Comparison of ENCODE assay signal across 35 cellular contexts in genomic region chr10:18886102-18886501, GRCh38.
DNase-seq lines count a peak whose midpoint lies in the region; ATAC-seq, FAIRE-seq and TF ChIP-seq lines count a peak whose summit lies in the region.
"Had no signal": no experiment of that assay in that cellular context is flagged by ENCODE, and none has a peak within 500 bp of the region (broad histone marks: within the 10 kb centered on the region; RNA-seq: fewer than 3 reads in every experiment).

No MANE protein-coding gene starts in this region.

- peaks cover 0 to 5% of the 10 kb centered on the region in 2 donors for H3K4me1 ChIP-seq in adrenal gland (replicated peaks in 1 of 2)
- H3K4me1 ChIP-seq: A549, esophagus muscularis mucosa, gastrocnemius medialis, prostate gland, sigmoid colon, SJCRH30, uterus had no signal

- CTCF ChIA-PET in AG04450 (lab: Charles Lee): interaction anchor here (0.5 kb wide), 1 partner anchor 503 kb away, joined by 5 read pairs; no protein-coding TSS in a partner anchor

- H3K27ac ChIP-seq in AG04450 (ENCODE audit: low read depth, low read length) (no peak overlapping the region), adrenal gland (no peak overlapping the region)
- H3K27ac ChIP-seq: A549, esophagus muscularis mucosa, gastrocnemius medialis, prostate gland, sigmoid colon, SJCRH30, thoracic aorta, uterus had no signal

- TF ChIP-seq POLR2A in adrenal gland (IDR thresholded peaks at IDR 0.05) (no peak), GM12891 (IDR thresholded peaks at IDR 0.05; ENCODE audit: low read depth, low read length) (no peak)

- H3K9me3 ChIP-seq in AG04450 (ENCODE audit: control insufficient read depth, insufficient read depth, low read length): no peaks in the 10 kb centered on the region
- no peaks in the 10 kb centered on the region for H3K9me3 ChIP-seq in adrenal gland (replicated peaks in 1 of 3)
- no peaks in the 10 kb centered on the region for H3K9me3 ChIP-seq in MG63
- H3K9me3 ChIP-seq: A549, esophagus muscularis mucosa, gastrocnemius medialis, prostate gland, sigmoid colon, SJCRH30, thoracic aorta had no signal

- WGBS in adrenal gland, 4 donors: 21 to 31% (median 26%) methylated on average over 7 of the region's 7 CpGs

- ATAC-seq in HG03457 (IDR thresholded peaks at IDR 0.05; ENCODE audit: unreplicated experiment): no peak
- ATAC-seq: A549; activated CD4-positive, CD25-positive, alpha-beta regulatory T cell treated with anti-CD3 and anti-CD28 coated beads, Interleukin-2, amount 50 U/mL, for 24 hours; gastrocnemius medialis; GM23338; left colon; Panc1 had no signal

- TF ChIP-seq CTCF in AG04450 (IDR thresholded peaks at IDR 0.05; ENCODE audit: low read depth, low read length): no peak
- no peak for TF ChIP-seq CTCF in adrenal gland (IDR thresholded peaks at IDR 0.05)
- no peak for TF ChIP-seq CTCF in kidney epithelial cell (IDR thresholded peaks at IDR 0.05; ENCODE audit: insufficient read depth, low read length, poor library complexity, severe bottlenecking)

- H3K27me3 ChIP-seq in AG04450 (ENCODE audit: control insufficient read depth, insufficient read depth, low read length) (no peaks in the 10 kb centered on the region), adrenal gland (no peaks in the 10 kb centered on the region), kidney epithelial cell (ENCODE audit: control insufficient read depth, insufficient read depth, low read length) (no peaks in the 10 kb centered on the region), MG63 (no peaks in the 10 kb centered on the region)
- H3K27me3 ChIP-seq: esophagus muscularis mucosa, gastrocnemius medialis, sigmoid colon, SJCRH30, uterus had no signal

- POLR2A ChIA-PET in AG04450 (lab: Yijun Ruan, JAX): no interaction called here

- no peaks in the 10 kb centered on the region for H3K36me3 ChIP-seq in adrenal gland (replicated peaks in 1 of 2)
- no peaks in the 10 kb centered on the region for H3K36me3 ChIP-seq in kidney epithelial cell (ENCODE audit: control insufficient read depth, insufficient read depth, low read length)
- H3K36me3 ChIP-seq in MG63: no peaks in the 10 kb centered on the region
- H3K36me3 ChIP-seq: esophagus muscularis mucosa, gastrocnemius medialis, prostate gland, sigmoid colon, SJCRH30, thoracic aorta, uterus had no signal

- DNase-seq in AG04450 (ENCODE audit: low read depth, low spot score) (peak; percentile 7), LoVo (ENCODE audit: low spot score) (peak; percentile 18), adrenal gland (peak in 4 of 7 donors; percentile 10 to 20 (median 16)), kidney epithelial cell (ENCODE audit: low read depth) (peak; percentile 1), MG63 (no peak), GM12891 (ENCODE audit: insufficient read length, low spot score) (no peak)
- DNase-seq in stimulated activated CD4-positive, alpha-beta T cell treated with anti-CD3 and anti-CD28 coated beads, Interleukin-12 subunit alpha, Interleukin-12 subunit beta, amount 100 ng/mL, for 4 hours: no peak
- DNase-seq: activated CD4-positive, alpha-beta T cell treated with anti-CD3 and anti-CD28 coated beads, Interleukin-2, amount 50 U/mL, for 48 hours; activated CD8-positive, alpha-beta memory T cell treated with anti-CD3 and anti-CD28 coated beads, Interleukin-2, amount 50 U/mL, for 4 hours; activated naive CD4-positive, alpha-beta T cell treated with anti-CD3 and anti-CD28 coated beads, Interleukin-2, amount 50 U/mL, for 16 hours; anterior cingulate cortex; central memory CD4-positive, alpha-beta T cell; DMS153; endodermal cell; gastrocnemius medialis; hippocampal formation; KBM-7; left colon; MV-4-11; NCI-H146; NCI-H524; NK-92 treated with Interleukin-12 subunit alpha and Interleukin-12 subunit beta, amount 100 ng/mL, for 24 hours; nucleus accumbens; sigmoid colon; SJCRH30; uterus had no signal

- H3K4me3 ChIP-seq in AG04450 (ENCODE audit: low read depth, low read length) (no peak overlapping the region), adrenal gland (no peak overlapping the region), kidney epithelial cell (ENCODE audit: low read depth, low read length) (no peak overlapping the region), MG63 (no peak overlapping the region)
- H3K4me3 ChIP-seq: A549, esophagus muscularis mucosa, gastrocnemius medialis, GM23338, prostate gland, sigmoid colon, SJCRH30, thoracic aorta, uterus had no signal

- no peak for FAIRE-seq in GM12891 (lab: Jason Lieb, UNC)
- FAIRE-seq: A549, TTC549 had no signal

- intact Hi-C loops in adrenal gland (cut with DNase I): no loop called here

TF ChIP-seq in GM12891, 5 proteins besides CTCF, POLR2A, EP300 and RAD21:
- TF ChIP-seq POU2F2 (IDR thresholded peaks at IDR 0.05; ENCODE audit: low read depth, low read length): no peak
- no peak for TF ChIP-seq TAF1 (IDR thresholded peaks at IDR 0.05; ENCODE audit: low read depth, low read length)
- TF ChIP-seq PAX5 (IDR thresholded peaks at IDR 0.05; ENCODE audit: insufficient read depth, low read length, severe bottlenecking): no peak
- no peak for TF ChIP-seq POLR2AphosphoS5 (IDR thresholded peaks at IDR 0.05; ENCODE audit: low read depth, low read length)
- TF ChIP-seq SPI1 (IDR thresholded peaks at IDR 0.05; ENCODE audit: low read depth, low read length): no peak

Comparison
In these comparisons a context has a peak if more than half of its experiments do, and no peak if none do; other contexts are left out.
1. DNase-seq: peak in AG04450 (single experiment), LoVo (single experiment), adrenal gland (4 of 7) and kidney epithelial cell (single experiment); none in stimulated activated CD4-positive, alpha-beta T cell treated with anti-CD3 and anti-CD28 coated beads, Interleukin-12 subunit alpha, Interleukin-12 subunit beta, amount 100 ng/mL, for 4 hours (single experiment), MG63 (single experiment) and GM12891 (single experiment).